8 cellular contexts compared by ENCODE assay signal in the genomic region with DNA sequence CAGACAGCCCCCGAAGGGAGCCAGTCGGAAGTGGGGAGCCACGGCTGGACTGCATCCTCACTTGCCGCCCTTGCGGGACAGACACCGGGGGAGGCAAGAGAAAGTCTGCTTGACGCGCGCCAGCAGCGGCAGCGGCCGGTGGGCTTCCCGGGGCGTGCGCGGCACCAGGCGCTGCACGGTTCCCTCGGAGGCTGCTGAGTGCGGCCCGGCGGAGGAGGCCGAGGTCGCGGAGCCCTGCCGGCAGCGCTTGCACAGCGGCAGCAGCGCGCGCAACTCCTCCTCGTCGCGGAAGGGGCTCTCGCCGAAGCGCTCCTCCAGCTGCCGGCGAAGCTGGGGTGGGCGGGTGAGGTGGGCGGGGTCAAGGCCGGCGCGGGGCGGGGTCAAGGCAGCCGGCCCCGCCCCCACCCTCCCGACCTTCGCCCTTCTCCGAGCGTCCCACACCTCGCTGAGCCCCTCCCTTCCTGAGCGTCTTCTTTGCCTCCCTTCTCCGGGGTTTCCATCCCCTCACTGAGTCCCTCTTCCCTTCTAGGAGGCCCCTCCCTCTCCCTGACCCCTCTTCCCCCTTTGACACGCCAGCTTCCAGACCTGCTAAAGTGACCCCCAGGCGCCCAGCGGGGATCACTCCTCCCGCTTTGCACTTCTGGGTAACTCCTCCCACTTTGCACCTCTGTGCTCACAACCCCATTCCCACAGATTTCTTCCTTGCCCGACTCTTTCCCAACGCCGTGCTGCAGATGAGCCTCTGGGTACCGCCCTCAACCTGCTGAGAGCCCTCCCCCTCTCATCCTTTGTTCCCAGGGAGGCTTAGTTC. TPM values are rescaled to one million over a fixed set of nuclear protein-coding genes. Genes with fewer than 3 reads are reported as not detected.
A peak's percentile ranks its signal among the peaks of the same experiment; 100 is the strongest.
DNase-seq lines count a peak whose midpoint lies in the region; ATAC-seq, FAIRE-seq and TF ChIP-seq lines count a peak whose summit lies in the region.

No MANE protein-coding gene starts in this region.

- peak; percentile 85 for ATAC-seq in left ventricle myocardium superior

- DNase-seq in GM12892 (ENCODE audit: insufficient read length) (peak; percentile 95), LNCaP clone FGC (ENCODE audit: low read depth) (no peak), SJSA1 (ENCODE audit: low read depth in 1 of 2, low spot score in 2 of 2) (peak; percentile 43 to 73), left ventricle myocardium superior (peak; percentile 78), retinal pigment epithelial cell (ENCODE audit: low read depth) (no peak), inferior parietal cortex (ENCODE audit: extremely low spot score) (no peak), pons (ENCODE audit: low spot score) (no peak)
- peak; percentile 74 for DNase-seq in activated naive CD4-positive, alpha-beta T cell treated with anti-CD3 and anti-CD28 coated beads, Interleukin-2, amount 50 U/mL, for 16 hours

- H3K27me3 ChIP-seq in SJSA1 (replicated peaks): peaks cover 18% of the 10 kb centered on the region

- H3K27ac ChIP-seq in SJSA1: no peak overlapping the region

- intact Hi-C loops in left ventricle myocardium superior (cut with micrococcal nuclease): no loop called here

- peak; percentile 51 for FAIRE-seq in GM12892 (lab: Jason Lieb, UNC)

- TF ChIP-seq CTCF in LNCaP clone FGC (IDR thresholded peaks at IDR 0.05; ENCODE audit: control insufficient read depth, extremely low read depth, insufficient read depth): no peak
- TF ChIP-seq CTCF in retinal pigment epithelial cell (conservative IDR thresholded peaks at IDR 0.05; ENCODE audit: low read depth, low read length): no peak

- no peaks in the 10 kb centered on the region for H3K9me3 ChIP-seq in SJSA1 (replicated peaks)

- H3K36me3 ChIP-seq in SJSA1: no peaks in the 10 kb centered on the region

- peaks cover 9% of the 10 kb centered on the region for H3K4me1 ChIP-seq in SJSA1 (replicated peaks)

- H3K4me3 ChIP-seq in LNCaP clone FGC (ENCODE audit: low read depth, low read length): peak overlapping the region; percentile 52
- H3K4me3 ChIP-seq in SJSA1: peak overlapping the region; percentile 37
- peak overlapping the region; percentile 45 for H3K4me3 ChIP-seq in retinal pigment epithelial cell (ENCODE audit: low read length)

- TF ChIP-seq POLR2A in GM12892 (IDR thresholded peaks at IDR 0.05; ENCODE audit: low read depth, low read length): no peak

RNA-seq across cellular contexts. Expression of gene DUSP15, which starts 8.8 kb away (rescaled TPM):
- 1.2 TPM for polyA plus RNA-seq in GM12892 (2012; ENCODE audit: missing spikeins)
- 1.5 and 3.4 TPM in 2 replicates for total RNA-seq in SJSA1 (2014; rRNA removed; shearing (Covaris generic))
- total RNA-seq in left ventricle myocardium superior: 4.0 TPM

RNA-seq across cellular contexts. Expression of gene TTLL9, which starts 8.9 kb away (rescaled TPM):
- 0.61 TPM for polyA plus RNA-seq in GM12892 (2012; ENCODE audit: missing spikeins)
- not detected in 2 replicates for total RNA-seq in SJSA1 (2014; rRNA removed; shearing (Covaris generic))
- not detected for total RNA-seq in left ventricle myocardium superior

RNA-seq across cellular contexts. Expression of gene FOXS1, which starts 16.1 kb away (rescaled TPM):
- polyA plus RNA-seq in GM12892 (2012; ENCODE audit: missing spikeins): not detected
- 0.25 and 1.5 TPM in 2 replicates for total RNA-seq in SJSA1 (2014; rRNA removed; shearing (Covaris generic))
- total RNA-seq in left ventricle myocardium superior: 1.3 TPM

RNA-seq across cellular contexts. Expression of gene MYLK2, which starts 42.4 kb away (rescaled TPM):
- polyA plus RNA-seq in GM12892 (2012; ENCODE audit: missing spikeins): not detected
- 0.82 and 1.0 TPM in 2 replicates for total RNA-seq in SJSA1 (2014; rRNA removed; shearing (Covaris generic))
- total RNA-seq in left ventricle myocardium superior: 0.10 TPM

Comparison
In these comparisons a context has a peak if more than half of its experiments do, and no peak if none do; other contexts are left out.
1. DNase-seq: peak in GM12892 (single experiment), SJSA1 (2 of 2), activated naive CD4-positive, alpha-beta T cell treated with anti-CD3 and anti-CD28 coated beads, Interleukin-2, amount 50 U/mL, for 16 hours (single experiment) and left ventricle myocardium superior (single experiment); none in LNCaP clone FGC (single experiment), retinal pigment epithelial cell (single experiment), inferior parietal cortex (single experiment) and pons (single experiment).
2. Peak in every context shown above with its lines, with median percentiles within 50 percentile points of each other: H3K4me3 ChIP-seq.